8 cellular contexts compared by ENCODE assay signal in genomic region chr7:151631968-151632749, GRCh38.
DNase-seq lines count a peak whose midpoint lies in the region; ATAC-seq and TF ChIP-seq lines count a peak whose summit lies in the region.

No MANE protein-coding gene starts in this region.

- WGBS in lower leg skin, 2 donors, result 0 to 2% methylated on average over 15 to 30 of the region's 108 CpGs

- ATAC-seq in GM18907 (IDR thresholded peaks at IDR 0.05; ENCODE audit: unreplicated experiment) (peak; percentile 76), HG03108 (IDR thresholded peaks at IDR 0.05; ENCODE audit: unreplicated experiment) (peak; percentile 64)

- DNase-seq in Ammon's horn (ENCODE audit: low spot score), result peak; percentile 74
- DNase-seq in NCI-H345 (lab: John Stamatoyannopoulos, UW), result peak; percentile 92
- DNase-seq in activated CD4-positive, alpha-beta T cell treated with anti-CD3 and anti-CD28 coated beads, Interleukin-2, amount 50 U/mL, for 24 hours (ENCODE audit: low read depth in 1 of 2, low spot score in 1 of 2), result peak; percentile 78 to 79
- DNase-seq in dermis blood vessel endothelial cell, result peak; percentile 90
- peak; percentile 37 to 95 for DNase-seq in lower leg skin (ENCODE audit: low spot score in 2 of 2)
- peak; percentile 70 to 91 (median 79) for DNase-seq in stimulated activated CD4-positive, alpha-beta T cell treated with anti-CD3 and anti-CD28 coated beads, TNF-alpha, amount 100 ng/mL, for 1 hour (ENCODE audit: low read depth in 3 of 3, low spot score in 1 of 3)

- intact Hi-C loops in lower leg skin (cut with DNase I; ENCODE audit: low total_unique reads), result no loop called here

- no peak for TF ChIP-seq POLR2A in lower leg skin (IDR thresholded peaks at IDR 0.05)

- peak overlapping the region; percentile 53 for H3K4me3 ChIP-seq in lower leg skin (ENCODE audit: low read depth, poor library complexity, severe bottlenecking)

- TF ChIP-seq CTCF in lower leg skin (IDR thresholded peaks at IDR 0.05), result no peak

Comparison
In these comparisons a context has a peak if more than half of its experiments do, and no peak if none do; other contexts are left out.
1. Peak in every context shown above with its lines: DNase-seq, ATAC-seq and H3K4me3 ChIP-seq.